Comparison of ENCODE assay signal across 2 cellular contexts in genomic region chrX:107829880-107830279, GRCh38.
TF ChIP-seq lines count a peak whose summit lies in the region.

No MANE protein-coding gene starts in this region.

TF ChIP-seq in A549, 52 proteins besides CTCF, POLR2A, EP300 and RAD21:
- no peak for TF ChIP-seq HOXB13 (CRISPR knock-in tag; IDR thresholded peaks at IDR 0.05; ENCODE audit: low read depth)
- TF ChIP-seq KDM1A (IDR thresholded peaks at IDR 0.05; ENCODE audit: low read depth): no peak
- no peak for TF ChIP-seq HOXA7 (CRISPR knock-in tag; IDR thresholded peaks at IDR 0.05)
- TF ChIP-seq MAFK (IDR thresholded peaks at IDR 0.05; ENCODE audit: partially characterized antibody): peak; percentile 96
- TF ChIP-seq ATOH8 (CRISPR knock-in tag; IDR thresholded peaks at IDR 0.05; ENCODE audit: low read depth): no peak
- no peak for TF ChIP-seq NPAS2 (CRISPR knock-in tag; IDR thresholded peaks at IDR 0.05; ENCODE audit: borderline replicate concordance)
- no peak for TF ChIP-seq PHF8 (IDR thresholded peaks at IDR 0.05; ENCODE audit: borderline replicate concordance, low read depth)
- TF ChIP-seq ZNF302 (CRISPR knock-in tag; IDR thresholded peaks at IDR 0.05): no peak

TF ChIP-seq in H1, 55 proteins besides CTCF, POLR2A, EP300 and RAD21:
- no peak for TF ChIP-seq ASH2L (IDR thresholded peaks at IDR 0.05; ENCODE audit: low read length)
- TF ChIP-seq MAFK (IDR thresholded peaks at IDR 0.05; ENCODE audit: low read depth, low read length): peak; percentile 54; the same call in 1 of the 2 replicates
TF ChIP-seq in H1: peak in this region for 1.
